In genomic region chr9:74858753-74859414, GRCh38 we compare ENCODE assay signal across 1 cellular context.
A peak's percentile ranks its signal among the peaks of the same experiment; 100 is the strongest.
TF ChIP-seq lines count a peak whose summit lies in the region.

No MANE protein-coding gene starts in this region.

TF ChIP-seq in K562, 482 proteins besides CTCF, POLR2A, EP300 and RAD21 (continued from another document):
- TF ChIP-seq CHD7 (IDR thresholded peaks at IDR 0.05; ENCODE audit: low read depth, low read length): no peak
- TF ChIP-seq BHLHE40 (IDR thresholded peaks at IDR 0.05; ENCODE audit: low read length): no peak
- no peak for TF ChIP-seq RNF219 (CRISPR knock-in tag; IDR thresholded peaks at IDR 0.05)
- TF ChIP-seq EHMT2 (IDR thresholded peaks at IDR 0.05): no peak
- no peak for TF ChIP-seq MAZ (CRISPR knock-in tag; conservative IDR thresholded peaks at IDR 0.05 in 1 of 2, IDR thresholded peaks at IDR 0.05 in 1 of 2)
- no peak for TF ChIP-seq SOX6 (IDR thresholded peaks at IDR 0.05)
- TF ChIP-seq PTBP1 (IDR thresholded peaks at IDR 0.05; ENCODE audit: low read depth, low read length): no peak
- TF ChIP-seq ZNF764 (CRISPR knock-in tag; IDR thresholded peaks at IDR 0.05; ENCODE audit: low read depth): no peak
- no peak for TF ChIP-seq ZNF140 (CRISPR knock-in tag; IDR thresholded peaks at IDR 0.05)
- TF ChIP-seq TRIM24 (IDR thresholded peaks at IDR 0.05): no peak
- TF ChIP-seq ZNF324 (CRISPR knock-in tag; IDR thresholded peaks at IDR 0.05): no peak
- no peak for TF ChIP-seq FOS (IDR thresholded peaks at IDR 0.05; ENCODE audit: extremely low read depth, insufficient read length)
- no peak for TF ChIP-seq GTF2B (IDR thresholded peaks at IDR 0.05; ENCODE audit: extremely low read depth, insufficient read length)
- TF ChIP-seq TCF15 (CRISPR knock-in tag; IDR thresholded peaks at IDR 0.05): no peak
- peak; percentile 87 for TF ChIP-seq MAFG (tag; conservative IDR thresholded peaks at IDR 0.05)
- TF ChIP-seq CHD4 (IDR thresholded peaks at IDR 0.05; ENCODE audit: insufficient read depth, insufficient replicate concordance, low read depth, low read length, poor library complexity, severe bottlenecking): no peak
- no peak for TF ChIP-seq ZNF212 (CRISPR knock-in tag; IDR thresholded peaks at IDR 0.05)
- no peak for TF ChIP-seq ETV1 (tag; conservative IDR thresholded peaks at IDR 0.05; ENCODE audit: low read depth)
